Comparison of ENCODE assay signal across 1 cellular context in genomic region chr20:47204008-47204745, GRCh38.
TF ChIP-seq lines count a peak whose summit lies in the region.

No MANE protein-coding gene starts in this region.

TF ChIP-seq in IMR-90, 13 proteins besides CTCF, POLR2A, EP300 and RAD21:
- TF ChIP-seq RFX5 (IDR thresholded peaks at IDR 0.05; ENCODE audit: low read depth, low read length) (no peak), FOS (IDR thresholded peaks at IDR 0.05; ENCODE audit: low read depth, low read length) (peak; percentile 47; the same call in 1 of the 2 replicates), CEBPB (IDR thresholded peaks at IDR 0.05; ENCODE audit: low read depth, low read length) (peak; percentile 44; the same call in 1 of the 2 replicates), RCOR1 (IDR thresholded peaks at IDR 0.05; ENCODE audit: insufficient replicate concordance, low read length) (peak; percentile 71), USF2 (IDR thresholded peaks at IDR 0.05; ENCODE audit: low read depth, low read length) (no peak), MAZ (IDR thresholded peaks at IDR 0.05; ENCODE audit: borderline replicate concordance, low read depth, low read length) (0 out of 2 replicates have a peak, but pooled peaks have one; percentile 16)
